Comparison of ENCODE assay signal across 1 cellular context in genomic region chr11:77130763-77131513, GRCh38.
A peak's percentile ranks its signal among the peaks of the same experiment; 100 is the strongest.
TF ChIP-seq lines count a peak whose summit lies in the region.

No MANE protein-coding gene starts in this region.

TF ChIP-seq in HepG2, 621 proteins besides CTCF, POLR2A, EP300 and RAD21 (continued from another document and continues in another):
- TF ChIP-seq, protein P1, sequence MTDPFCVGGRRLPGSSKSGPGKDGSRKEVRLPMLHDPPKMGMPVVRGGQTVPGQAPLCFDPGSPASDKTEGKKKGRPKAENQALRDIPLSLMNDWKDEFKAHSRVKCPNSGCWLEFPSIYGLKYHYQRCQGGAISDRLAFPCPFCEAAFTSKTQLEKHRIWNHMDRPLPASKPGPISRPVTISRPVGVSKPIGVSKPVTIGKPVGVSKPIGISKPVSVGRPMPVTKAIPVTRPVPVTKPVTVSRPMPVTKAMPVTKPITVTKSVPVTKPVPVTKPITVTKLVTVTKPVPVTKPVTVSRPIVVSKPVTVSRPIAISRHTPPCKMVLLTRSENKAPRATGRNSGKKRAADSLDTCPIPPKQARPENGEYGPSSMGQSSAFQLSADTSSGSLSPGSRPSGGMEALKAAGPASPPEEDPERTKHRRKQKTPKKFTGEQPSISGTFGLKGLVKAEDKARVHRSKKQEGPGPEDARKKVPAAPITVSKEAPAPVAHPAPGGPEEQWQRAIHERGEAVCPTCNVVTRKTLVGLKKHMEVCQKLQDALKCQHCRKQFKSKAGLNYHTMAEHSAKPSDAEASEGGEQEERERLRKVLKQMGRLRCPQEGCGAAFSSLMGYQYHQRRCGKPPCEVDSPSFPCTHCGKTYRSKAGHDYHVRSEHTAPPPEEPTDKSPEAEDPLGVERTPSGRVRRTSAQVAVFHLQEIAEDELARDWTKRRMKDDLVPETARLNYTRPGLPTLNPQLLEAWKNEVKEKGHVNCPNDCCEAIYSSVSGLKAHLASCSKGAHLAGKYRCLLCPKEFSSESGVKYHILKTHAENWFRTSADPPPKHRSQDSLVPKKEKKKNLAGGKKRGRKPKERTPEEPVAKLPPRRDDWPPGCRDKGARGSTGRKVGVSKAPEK (CRISPR knock-in tag; IDR thresholded peaks at IDR 0.05; ENCODE audit: borderline replicate concordance), result no peak
- TF ChIP-seq LCORL (IDR thresholded peaks at IDR 0.05) (no peak), LCORL (CRISPR knock-in tag; IDR thresholded peaks at IDR 0.05) (peak; percentile 91), JDP2 (CRISPR knock-in tag; IDR thresholded peaks at IDR 0.05; ENCODE audit: borderline replicate concordance) (no peak), TOPORS (CRISPR knock-in tag; IDR thresholded peaks at IDR 0.05) (no peak), ZNF432 (CRISPR knock-in tag; IDR thresholded peaks at IDR 0.05; ENCODE audit: borderline replicate concordance) (no peak), ZNF678 (CRISPR knock-in tag; IDR thresholded peaks at IDR 0.05) (no peak), NAIF1 (CRISPR knock-in tag; IDR thresholded peaks at IDR 0.05; ENCODE audit: borderline replicate concordance) (no peak), PAXIP1 (CRISPR knock-in tag; conservative IDR thresholded peaks at IDR 0.05) (peak; percentile 78), RCOR2 (CRISPR knock-in tag; IDR thresholded peaks at IDR 0.05) (no peak; the same call in 1 of the 2 replicates), SMARCE1 (IDR thresholded peaks at IDR 0.05; ENCODE audit: borderline replicate concordance) (no peak), JUN (CRISPR knock-in tag; IDR thresholded peaks at IDR 0.05) (0 out of 2 replicates have a peak, but pooled peaks have one; percentile 30), ZNF230 (CRISPR knock-in tag; IDR thresholded peaks at IDR 0.05) (no peak), ZNF496 (CRISPR knock-in tag; IDR thresholded peaks at IDR 0.05; ENCODE audit: insufficient replicate concordance) (no peak), U2AF2 (IDR thresholded peaks at IDR 0.05; ENCODE audit: low read depth, low read length) (no peak), BRCA1 (CRISPR knock-in tag; IDR thresholded peaks at IDR 0.05) (no peak), SALL1 (CRISPR knock-in tag; IDR thresholded peaks at IDR 0.05) (peak; percentile 90), ZNF569 (CRISPR knock-in tag; IDR thresholded peaks at IDR 0.05; ENCODE audit: borderline replicate concordance) (no peak), SIN3A (IDR thresholded peaks at IDR 0.05; ENCODE audit: borderline replicate concordance, low read depth, low read length) (no peak), ZEB1 (IDR thresholded peaks at IDR 0.05; ENCODE audit: insufficient replicate concordance, low read depth) (peak; percentile 38), ZNF614 (CRISPR knock-in tag; IDR thresholded peaks at IDR 0.05; ENCODE audit: borderline replicate concordance) (peak; percentile 82; the same call in 1 of the 2 replicates), RFXANK (CRISPR knock-in tag; IDR thresholded peaks at IDR 0.05) (no peak), KAT8 (CRISPR knock-in tag; IDR thresholded peaks at IDR 0.05) (0 out of 2 replicates have a peak, but pooled peaks have one; percentile 19), AHR (CRISPR knock-in tag; IDR thresholded peaks at IDR 0.05) (0 out of 2 replicates have a peak, but pooled peaks have one; percentile 44), ZNF24 (IDR thresholded peaks at IDR 0.05) (no peak), KDM6A (CRISPR knock-in tag; IDR thresholded peaks at IDR 0.05; ENCODE audit: low read depth) (peak; percentile 45; the same call in 1 of the 2 replicates), SMAD3 (CRISPR knock-in tag; IDR thresholded peaks at IDR 0.05) (no peak), ZBTB34 (CRISPR knock-in tag; IDR thresholded peaks at IDR 0.05) (peak; percentile 45; the same call in 1 of the 2 replicates), CENPT (CRISPR knock-in tag; IDR thresholded peaks at IDR 0.05; ENCODE audit: low read depth) (no peak), ZNF672 (CRISPR knock-in tag; IDR thresholded peaks at IDR 0.05) (no peak), EEA1 (CRISPR knock-in tag; IDR thresholded peaks at IDR 0.05; ENCODE audit: borderline replicate concordance) (0 out of 2 replicates have a peak, but pooled peaks have one; percentile 47), SSRP1 (CRISPR knock-in tag; IDR thresholded peaks at IDR 0.05) (no peak), ZNF280D (CRISPR knock-in tag; IDR thresholded peaks at IDR 0.05) (no peak), ZNF333 (CRISPR knock-in tag; IDR thresholded peaks at IDR 0.05; ENCODE audit: borderline replicate concordance) (0 out of 2 replicates have a peak, but pooled peaks have one; percentile 52), CHD4 (IDR thresholded peaks at IDR 0.05; ENCODE audit: borderline replicate concordance, low read length) (peak; percentile 71; the same call in 1 of the 2 replicates), CEBPG (CRISPR knock-in tag; IDR thresholded peaks at IDR 0.05) (no peak; the same call in 1 of the 2 replicates), RBFOX2 (IDR thresholded peaks at IDR 0.05; ENCODE audit: low read depth, low read length) (no peak), ZNF20 (CRISPR knock-in tag; IDR thresholded peaks at IDR 0.05) (no peak)
- TF ChIP-seq, protein P2, sequence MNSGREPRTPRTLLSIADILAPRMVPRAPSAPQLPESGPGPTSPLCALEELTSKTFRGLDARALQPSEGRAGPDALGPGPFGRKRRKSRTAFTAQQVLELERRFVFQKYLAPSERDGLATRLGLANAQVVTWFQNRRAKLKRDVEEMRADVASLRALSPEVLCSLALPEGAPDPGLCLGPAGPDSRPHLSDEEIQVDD (CRISPR knock-in tag; IDR thresholded peaks at IDR 0.05; ENCODE audit: borderline replicate concordance), result no peak
- TF ChIP-seq, protein P3, sequence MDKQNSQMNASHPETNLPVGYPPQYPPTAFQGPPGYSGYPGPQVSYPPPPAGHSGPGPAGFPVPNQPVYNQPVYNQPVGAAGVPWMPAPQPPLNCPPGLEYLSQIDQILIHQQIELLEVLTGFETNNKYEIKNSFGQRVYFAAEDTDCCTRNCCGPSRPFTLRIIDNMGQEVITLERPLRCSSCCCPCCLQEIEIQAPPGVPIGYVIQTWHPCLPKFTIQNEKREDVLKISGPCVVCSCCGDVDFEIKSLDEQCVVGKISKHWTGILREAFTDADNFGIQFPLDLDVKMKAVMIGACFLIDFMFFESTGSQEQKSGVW (CRISPR knock-in tag; IDR thresholded peaks at IDR 0.05; ENCODE audit: borderline replicate concordance), result no peak
- TF ChIP-seq, protein P4, sequence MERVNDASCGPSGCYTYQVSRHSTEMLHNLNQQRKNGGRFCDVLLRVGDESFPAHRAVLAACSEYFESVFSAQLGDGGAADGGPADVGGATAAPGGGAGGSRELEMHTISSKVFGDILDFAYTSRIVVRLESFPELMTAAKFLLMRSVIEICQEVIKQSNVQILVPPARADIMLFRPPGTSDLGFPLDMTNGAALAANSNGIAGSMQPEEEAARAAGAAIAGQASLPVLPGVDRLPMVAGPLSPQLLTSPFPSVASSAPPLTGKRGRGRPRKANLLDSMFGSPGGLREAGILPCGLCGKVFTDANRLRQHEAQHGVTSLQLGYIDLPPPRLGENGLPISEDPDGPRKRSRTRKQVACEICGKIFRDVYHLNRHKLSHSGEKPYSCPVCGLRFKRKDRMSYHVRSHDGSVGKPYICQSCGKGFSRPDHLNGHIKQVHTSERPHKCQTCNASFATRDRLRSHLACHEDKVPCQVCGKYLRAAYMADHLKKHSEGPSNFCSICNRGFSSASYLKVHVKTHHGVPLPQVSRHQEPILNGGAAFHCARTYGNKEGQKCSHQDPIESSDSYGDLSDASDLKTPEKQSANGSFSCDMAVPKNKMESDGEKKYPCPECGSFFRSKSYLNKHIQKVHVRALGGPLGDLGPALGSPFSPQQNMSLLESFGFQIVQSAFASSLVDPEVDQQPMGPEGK (CRISPR knock-in tag; IDR thresholded peaks at IDR 0.05), result peak; percentile 66; the same call in 1 of the 2 replicates
- TF ChIP-seq, protein P5, sequence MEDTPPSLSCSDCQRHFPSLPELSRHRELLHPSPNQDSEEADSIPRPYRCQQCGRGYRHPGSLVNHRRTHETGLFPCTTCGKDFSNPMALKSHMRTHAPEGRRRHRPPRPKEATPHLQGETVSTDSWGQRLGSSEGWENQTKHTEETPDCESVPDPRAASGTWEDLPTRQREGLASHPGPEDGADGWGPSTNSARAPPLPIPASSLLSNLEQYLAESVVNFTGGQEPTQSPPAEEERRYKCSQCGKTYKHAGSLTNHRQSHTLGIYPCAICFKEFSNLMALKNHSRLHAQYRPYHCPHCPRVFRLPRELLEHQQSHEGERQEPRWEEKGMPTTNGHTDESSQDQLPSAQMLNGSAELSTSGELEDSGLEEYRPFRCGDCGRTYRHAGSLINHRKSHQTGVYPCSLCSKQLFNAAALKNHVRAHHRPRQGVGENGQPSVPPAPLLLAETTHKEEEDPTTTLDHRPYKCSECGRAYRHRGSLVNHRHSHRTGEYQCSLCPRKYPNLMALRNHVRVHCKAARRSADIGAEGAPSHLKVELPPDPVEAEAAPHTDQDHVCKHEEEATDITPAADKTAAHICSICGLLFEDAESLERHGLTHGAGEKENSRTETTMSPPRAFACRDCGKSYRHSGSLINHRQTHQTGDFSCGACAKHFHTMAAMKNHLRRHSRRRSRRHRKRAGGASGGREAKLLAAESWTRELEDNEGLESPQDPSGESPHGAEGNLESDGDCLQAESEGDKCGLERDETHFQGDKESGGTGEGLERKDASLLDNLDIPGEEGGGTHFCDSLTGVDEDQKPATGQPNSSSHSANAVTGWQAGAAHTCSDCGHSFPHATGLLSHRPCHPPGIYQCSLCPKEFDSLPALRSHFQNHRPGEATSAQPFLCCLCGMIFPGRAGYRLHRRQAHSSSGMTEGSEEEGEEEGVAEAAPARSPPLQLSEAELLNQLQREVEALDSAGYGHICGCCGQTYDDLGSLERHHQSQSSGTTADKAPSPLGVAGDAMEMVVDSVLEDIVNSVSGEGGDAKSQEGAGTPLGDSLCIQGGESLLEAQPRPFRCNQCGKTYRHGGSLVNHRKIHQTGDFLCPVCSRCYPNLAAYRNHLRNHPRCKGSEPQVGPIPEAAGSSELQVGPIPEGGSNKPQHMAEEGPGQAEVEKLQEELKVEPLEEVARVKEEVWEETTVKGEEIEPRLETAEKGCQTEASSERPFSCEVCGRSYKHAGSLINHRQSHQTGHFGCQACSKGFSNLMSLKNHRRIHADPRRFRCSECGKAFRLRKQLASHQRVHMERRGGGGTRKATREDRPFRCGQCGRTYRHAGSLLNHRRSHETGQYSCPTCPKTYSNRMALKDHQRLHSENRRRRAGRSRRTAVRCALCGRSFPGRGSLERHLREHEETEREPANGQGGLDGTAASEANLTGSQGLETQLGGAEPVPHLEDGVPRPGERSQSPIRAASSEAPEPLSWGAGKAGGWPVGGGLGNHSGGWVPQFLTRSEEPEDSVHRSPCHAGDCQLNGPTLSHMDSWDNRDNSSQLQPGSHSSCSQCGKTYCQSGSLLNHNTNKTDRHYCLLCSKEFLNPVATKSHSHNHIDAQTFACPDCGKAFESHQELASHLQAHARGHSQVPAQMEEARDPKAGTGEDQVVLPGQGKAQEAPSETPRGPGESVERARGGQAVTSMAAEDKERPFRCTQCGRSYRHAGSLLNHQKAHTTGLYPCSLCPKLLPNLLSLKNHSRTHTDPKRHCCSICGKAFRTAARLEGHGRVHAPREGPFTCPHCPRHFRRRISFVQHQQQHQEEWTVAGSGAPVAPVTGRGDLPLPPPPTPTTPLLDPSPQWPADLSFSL (CRISPR knock-in tag; IDR thresholded peaks at IDR 0.05), result 0 out of 2 replicates have a peak, but pooled peaks have one; percentile 34
